In genomic region chr11:116412118-116412889, GRCh38 we compare ENCODE assay signal across 1 cellular context.
TF ChIP-seq lines count a peak whose summit lies in the region.

No MANE protein-coding gene starts in this region.

TF ChIP-seq in liver, 16 proteins besides CTCF, POLR2A, EP300 and RAD21 (continued from another document):
- TF ChIP-seq REST (IDR thresholded peaks at IDR 0.05) (no peak), HNF4A (conservative IDR thresholded peaks at IDR 0.05) (peak; percentile 82 to 85), TAF1 (conservative IDR thresholded peaks at IDR 0.05) (no peak), GABPA (IDR thresholded peaks at IDR 0.05 in 1 of 2, conservative IDR thresholded peaks at IDR 0.05 in 1 of 2) (no peak), FOXA2 (IDR thresholded peaks at IDR 0.05) (peak; percentile 20)
